ENCODE assay signal across 8 cellular contexts in the genomic region with DNA sequence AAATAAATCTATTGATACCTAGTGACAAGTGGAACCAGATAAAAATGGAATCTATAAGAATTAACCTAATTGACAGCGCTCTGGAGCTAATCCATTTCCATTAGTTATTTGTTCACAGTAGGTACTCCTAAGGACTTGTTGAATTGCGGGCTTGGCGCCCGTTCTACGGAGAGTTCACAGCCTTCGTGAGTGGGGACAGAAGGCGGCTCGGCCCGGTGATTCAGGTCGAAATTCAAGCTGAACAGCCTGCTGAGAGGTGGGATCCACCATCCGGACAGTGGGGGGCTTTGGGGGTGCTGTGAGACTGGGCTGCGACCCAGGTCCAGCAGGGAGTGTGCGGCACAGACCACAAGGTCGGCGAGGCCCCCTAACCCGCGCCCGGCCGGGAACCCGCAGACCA. TPM values are rescaled to one million over a fixed set of nuclear protein-coding genes. Genes with fewer than 3 reads are reported as not detected.
DNase-seq lines count a peak whose midpoint lies in the region; ATAC-seq and TF ChIP-seq lines count a peak whose summit lies in the region.

No MANE protein-coding gene starts in this region.

- peak; percentile 14 for DNase-seq in NCI-H345 (lab: John Stamatoyannopoulos, UW)
- DNase-seq in NCI-H345 treated with DMSO at 0.1 percent for 48 hours (lab: John Stamatoyannopoulos, UW; ENCODE audit: unreplicated experiment), result no peak
- peak; percentile 34 to 71 (median 41) for DNase-seq in heart left ventricle
- DNase-seq in posterior vena cava (ENCODE audit: low spot score), result peak; percentile 81
- no peak for DNase-seq in CD1c-positive myeloid dendritic cell (ENCODE audit: extremely low spot score)
- no peak for DNase-seq in NCI-H446 treated with DMSO at 0.1 percent for 48 hours (lab: John Stamatoyannopoulos, UW)

- peak overlapping the region; percentile 87 for H3K4me2 ChIP-seq in Loucy (ENCODE audit: low read depth, low read length, poor library complexity, severe bottlenecking)

- no peaks in the 10 kb centered on the region for H3K36me3 ChIP-seq in Loucy (ENCODE audit: insufficient read depth, low read length)
- no peaks in the 10 kb centered on the region for H3K36me3 ChIP-seq in heart left ventricle

- peak overlapping the region; percentile 93 for H3K9ac ChIP-seq in Loucy (ENCODE audit: low read depth, low read length, poor library complexity, severe bottlenecking)

- no peaks in the 10 kb centered on the region for H3K27me3 ChIP-seq in Loucy (ENCODE audit: insufficient read depth, low read length, poor library complexity, severe bottlenecking)
- H3K27me3 ChIP-seq in heart left ventricle, result no peaks in the 10 kb centered on the region

- no peaks in the 10 kb centered on the region for H3K27me3 Mint-ChIP-seq in activated T-helper 17 cell treated with anti-CD3 and anti-CD28 coated beads, Interleukin-2, amount 50 U/mL, for 72 hours

- peaks cover 43% of the 10 kb centered on the region for H3K36me3 Mint-ChIP-seq in activated T-helper 17 cell treated with anti-CD3 and anti-CD28 coated beads, Interleukin-2, amount 50 U/mL, for 72 hours (ENCODE audit: low read depth)

- H2AFZ ChIP-seq in Loucy (ENCODE audit: low read length), result peak overlapping the region; percentile 91

- TF ChIP-seq POLR2A in heart left ventricle (IDR thresholded peaks at IDR 0.05), result no peak

- peak overlapping the region; percentile 88 for H3K4me3 ChIP-seq in Loucy (ENCODE audit: low read length, poor library complexity, severe bottlenecking)
- peak overlapping the region; percentile 47 to 90 (median 84) for H3K4me3 ChIP-seq in heart left ventricle

- peak overlapping the region; percentile 77 for H3K4me3 Mint-ChIP-seq in activated T-helper 17 cell treated with anti-CD3 and anti-CD28 coated beads, Interleukin-2, amount 50 U/mL, for 72 hours

- 0 out of 2 replicates have a peak, but pooled peaks cover 6% of the 10 kb centered on the region for H3F3A ChIP-seq in Loucy (ENCODE audit: low read depth)

- 7 to 12% (median 8%) methylated on average over 14 to 20 of the region's 20 CpGs for WGBS in heart left ventricle, 4 donors

- no peaks in the 10 kb centered on the region for H3K9me2 ChIP-seq in Loucy (replicated peaks; ENCODE audit: low read depth, low read length)

- intact Hi-C loops in heart left ventricle (cut with DNase I), result loop anchor here (2.0 to 10.0 kb wide), 11 partner anchors 81 to 614 kb away; no protein-coding TSS in a partner anchor
- intact Hi-C loops in posterior vena cava (cut with DNase I), result no loop called here

- H3K27ac Mint-ChIP-seq in activated T-helper 17 cell treated with anti-CD3 and anti-CD28 coated beads, Interleukin-2, amount 50 U/mL, for 72 hours, result peak overlapping the region; percentile 84

- H3K79me2 ChIP-seq in Loucy (ENCODE audit: insufficient read depth, low read length), result peaks cover 41% of the 10 kb centered on the region

- H4K20me1 ChIP-seq in Loucy (ENCODE audit: insufficient read depth, low read length, poor library complexity, severe bottlenecking), result peaks cover 36% of the 10 kb centered on the region

- peak overlapping the region; percentile 95 to 99 (median 98) for H3K27ac ChIP-seq in heart left ventricle

- peak; percentile 1 for ATAC-seq in activated T-helper 17 cell treated with anti-CD3 and anti-CD28 coated beads, Interleukin-2, amount 50 U/mL, for 72 hours (replicated peaks)
- peak in 1 of 4 donors; percentile 11 for ATAC-seq in heart left ventricle

- TF ChIP-seq CTCF in Loucy (conservative IDR thresholded peaks at IDR 0.05; ENCODE audit: low read length) (no peak), heart left ventricle (IDR thresholded peaks at IDR 0.05) (no peak)

- H3K9me3 ChIP-seq in Loucy (ENCODE audit: insufficient read depth, low read depth, low read length), result no peaks in the 10 kb centered on the region
- H3K9me3 ChIP-seq in heart left ventricle, result no peaks in the 10 kb centered on the region

- no peaks in the 10 kb centered on the region for H3K9me3 Mint-ChIP-seq in activated T-helper 17 cell treated with anti-CD3 and anti-CD28 coated beads, Interleukin-2, amount 50 U/mL, for 72 hours

- H3K4me1 Mint-ChIP-seq in activated T-helper 17 cell treated with anti-CD3 and anti-CD28 coated beads, Interleukin-2, amount 50 U/mL, for 72 hours, result peaks cover 19% of the 10 kb centered on the region

- H3K4me1 ChIP-seq in Loucy (ENCODE audit: insufficient read depth, low read length, poor library complexity, severe bottlenecking) (peaks cover 25% of the 10 kb centered on the region), heart left ventricle (peaks cover under 1 to 34% (median 24%) of the 10 kb centered on the region in 12 donors)

RNA-seq across cellular contexts. Expression of a gene that starts 0.8 kb away (rescaled TPM):
- 100 to 1,000 TPM; 109 to 150 TPM for total RNA-seq in activated T-helper 17 cell treated with anti-CD3 and anti-CD28 coated beads, Interleukin-2, amount 50 U/mL, for 72 hours
- total RNA-seq in heart left ventricle (100 to 1,000 TPM; 145 to 301 (median 208) TPM), posterior vena cava (100 to 1,000 TPM; 341 to 411 TPM)
- polyA plus RNA-seq in heart left ventricle, result 100 to 1,000 TPM in 1 of 2 donors, 10 to 100 TPM in 1; 25.6 to 216 TPM

Comparison
In these comparisons a context has a peak if more than half of its experiments do, and no peak if none do; other contexts are left out.
1. DNase-seq: peak in NCI-H345 (single experiment), heart left ventricle (5 of 5) and posterior vena cava (single experiment); none in NCI-H345 treated with DMSO at 0.1 percent for 48 hours (single experiment), CD1c-positive myeloid dendritic cell (single experiment) and NCI-H446 treated with DMSO at 0.1 percent for 48 hours (single experiment).
2. intact Hi-C loops: an anchor here in heart left ventricle (2.0 to 10.0 kb wide); none called in posterior vena cava.